1 cellular context compared by ENCODE assay signal in genomic region chr11:56624661-56625110, GRCh38.
TF ChIP-seq lines count a peak whose summit lies in the region.

No MANE protein-coding gene starts in this region.

TF ChIP-seq in HepG2, 621 proteins besides CTCF, POLR2A, EP300 and RAD21:
- no peak for TF ChIP-seq KAT7 (CRISPR knock-in tag; IDR thresholded peaks at IDR 0.05; ENCODE audit: borderline replicate concordance)
- TF ChIP-seq SMC3 (IDR thresholded peaks at IDR 0.05; ENCODE audit: low read length) = peak; percentile 38; the same call in 1 of the 2 replicates
- no peak for TF ChIP-seq ZNF367 (CRISPR knock-in tag; IDR thresholded peaks at IDR 0.05; ENCODE audit: borderline replicate concordance)
- no peak for TF ChIP-seq ZNF792 (CRISPR knock-in tag; IDR thresholded peaks at IDR 0.05)
- TF ChIP-seq ARID3A (IDR thresholded peaks at IDR 0.05; ENCODE audit: low read depth, low read length) = peak; percentile 67
- TF ChIP-seq ZFP36L2 (CRISPR knock-in tag; IDR thresholded peaks at IDR 0.05) = no peak
- no peak for TF ChIP-seq ZNF101 (CRISPR knock-in tag; IDR thresholded peaks at IDR 0.05; ENCODE audit: borderline replicate concordance, low read depth)
- TF ChIP-seq SETDB1 (CRISPR knock-in tag; IDR thresholded peaks at IDR 0.05; ENCODE audit: borderline replicate concordance) = no peak
- TF ChIP-seq STAG1 (CRISPR knock-in tag; IDR thresholded peaks at IDR 0.05) = peak; percentile 23; the same call in 1 of the 2 replicates
- TF ChIP-seq AKAP8 (CRISPR knock-in tag; IDR thresholded peaks at IDR 0.05) = no peak
